Comparison of ENCODE assay signal across 8 cellular contexts in the genomic region with DNA sequence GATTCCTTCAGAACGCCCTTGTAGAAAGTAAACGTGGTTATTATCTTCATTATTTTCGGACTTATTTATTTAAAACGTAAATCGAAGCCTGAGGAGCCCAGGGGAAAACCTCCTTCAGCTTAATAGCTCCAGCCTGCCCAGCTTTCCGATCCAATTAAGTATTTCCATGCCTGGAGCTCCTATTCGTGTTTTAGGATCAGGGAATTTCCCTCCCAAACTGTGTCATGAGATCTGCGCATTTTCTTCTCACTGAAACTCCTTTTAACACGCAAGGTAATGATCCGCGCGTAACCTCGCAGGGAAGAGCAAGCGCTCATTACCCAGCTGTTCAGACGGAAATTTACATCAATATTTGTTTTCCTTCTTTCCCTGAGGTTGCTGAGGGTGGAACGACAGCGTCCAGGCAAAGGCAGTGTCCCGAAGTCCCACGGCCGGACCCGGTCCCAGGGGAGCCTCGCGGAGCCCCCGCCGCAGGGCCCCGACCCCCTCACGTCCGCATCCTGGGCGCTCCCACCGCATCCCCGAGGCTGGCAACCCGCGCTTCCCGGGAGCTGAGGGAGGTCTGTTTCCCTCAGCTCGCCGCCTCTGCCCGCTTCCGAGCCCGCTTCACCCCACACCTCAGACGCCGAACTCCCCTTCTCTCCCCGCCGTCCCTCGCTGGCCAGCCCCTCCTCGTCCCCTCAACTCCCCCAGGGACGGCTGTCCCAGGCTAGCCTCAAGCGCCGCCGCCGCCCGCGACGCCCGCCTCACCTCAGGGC. TPM values are rescaled to one million over a fixed set of nuclear protein-coding genes. Genes with fewer than 3 reads are reported as not detected.
A peak's percentile ranks its signal among the peaks of the same experiment; 100 is the strongest.
DNase-seq lines count a peak whose midpoint lies in the region; ATAC-seq and TF ChIP-seq lines count a peak whose summit lies in the region.

No MANE protein-coding gene starts in this region.

- peak overlapping the region; percentile 73 to 84 for H3K9ac ChIP-seq in duodenal mucosa (ENCODE audit: low read depth in 1 of 2, low read length in 2 of 2)

- H3K27ac ChIP-seq in Peyer's patch (peak overlapping the region; percentile 83 to 89 (median 86)), duodenal mucosa (ENCODE audit: low read depth, low read length) (peak overlapping the region; percentile 93), mesodermal cell (ENCODE audit: low read depth, low read length, severe bottlenecking) (no peak overlapping the region), tibial artery (peak overlapping the region; percentile 80 to 85)

- TF ChIP-seq CTCF in Peyer's patch (IDR thresholded peaks at IDR 0.05) (no peak), tibial artery (IDR thresholded peaks at IDR 0.05) (no peak)

- no peaks in the 10 kb centered on the region for H3K9me3 ChIP-seq in Peyer's patch
- no peaks in the 10 kb centered on the region for H3K9me3 ChIP-seq in duodenal mucosa (ENCODE audit: control insufficient read depth in 1 of 2, low read length in 2 of 2)
- no peaks in the 10 kb centered on the region for H3K9me3 ChIP-seq in mesodermal cell (ENCODE audit: control insufficient read depth, low read length)
- H3K9me3 ChIP-seq in tibial artery, result no peaks in the 10 kb centered on the region

- intact Hi-C loops in tibial artery (cut with DNase I; ENCODE audit: low total_unique reads), result no loop called here

- H3K4me3 ChIP-seq in Peyer's patch (peak overlapping the region; percentile 67 to 87 (median 68)), duodenal mucosa (ENCODE audit: low read depth in 1 of 2, low read length in 2 of 2) (peak overlapping the region; percentile 80 to 86), mesodermal cell (ENCODE audit: extremely low read depth, insufficient read depth, low read length, poor library complexity, severe bottlenecking) (peak overlapping the region; percentile 64), tibial artery (peak overlapping the region; percentile 65 to 87)

- H3K4me1 ChIP-seq in Peyer's patch, result peaks cover 0 to 13% (median 7%) of the 10 kb centered on the region in 4 donors
- peaks cover 0 to 9% of the 10 kb centered on the region in 2 donors for H3K4me1 ChIP-seq in duodenal mucosa (ENCODE audit: control insufficient read depth in 1 of 2, insufficient read depth in 2 of 2, low read length in 2 of 2)
- no peaks in the 10 kb centered on the region for H3K4me1 ChIP-seq in mesodermal cell (ENCODE audit: control insufficient read depth, insufficient read depth, low read length, poor library complexity, severe bottlenecking)
- H3K4me1 ChIP-seq in tibial artery, result peaks cover 0 to 16% (median 6%) of the 10 kb centered on the region in 4 donors

- ATAC-seq in HG02588 (IDR thresholded peaks at IDR 0.05; ENCODE audit: unreplicated experiment), result peak; percentile 8

- H3K27me3 ChIP-seq in Peyer's patch, result no peaks in the 10 kb centered on the region
- no peaks in the 10 kb centered on the region for H3K27me3 ChIP-seq in duodenal mucosa (ENCODE audit: control insufficient read depth in 1 of 2, insufficient read depth in 2 of 2, low read length in 2 of 2)
- H3K27me3 ChIP-seq in tibial artery, result no peaks in the 10 kb centered on the region

- H3K36me3 ChIP-seq in Peyer's patch (peaks cover 0 to 1% (median 0%) of the 10 kb centered on the region in 3 donors), duodenal mucosa (ENCODE audit: control insufficient read depth in 1 of 2, insufficient read depth in 2 of 2, low read length in 2 of 2) (no peaks in the 10 kb centered on the region), mesodermal cell (ENCODE audit: control insufficient read depth, insufficient read depth, low read length) (no peaks in the 10 kb centered on the region), tibial artery (no peaks in the 10 kb centered on the region)

- TF ChIP-seq POLR2A in Peyer's patch (IDR thresholded peaks at IDR 0.05), result no peak

- 1% methylated on average over 34 to 38 of the region's 54 CpGs for WGBS in mesodermal cell (ENCODE audit: insufficient coverage in 2 of 2), 2 experiments

- DNase-seq in NOMO-1 treated with DMSO at 0.1 percent for 48 hours (lab: John Stamatoyannopoulos, UW; ENCODE audit: unreplicated experiment), result peak; percentile 5
- no peak for DNase-seq in NOMO-1 treated with dmso at 0.1 percent for 144 hours (lab: John Stamatoyannopoulos, UW; ENCODE audit: unreplicated experiment)
- no peak for DNase-seq in Peyer's patch
- no peak for DNase-seq in tibial artery
- no peak for DNase-seq in ecto neural progenitor cell (ENCODE audit: low spot score)

RNA-seq across cellular contexts. Expression of a gene that starts 0.5 kb away (rescaled TPM):
- total RNA-seq in Peyer's patch, result 100 to 1,000 TPM in 3 of 4 donors, 10 to 100 TPM in 1; 25.6 to 239 (median 177) TPM
- 3.3 TPM for polyA plus RNA-seq in mesodermal cell (2013, experiment 1 of 2)
- polyA plus RNA-seq in mesodermal cell (2013, experiment 2 of 2), result 5.2 TPM
